1 cellular context compared by ENCODE assay signal in genomic region chr12:120725659-120726509, GRCh38.
A peak's percentile ranks its signal among the peaks of the same experiment; 100 is the strongest.
TF ChIP-seq lines count a peak whose summit lies in the region.

Gene ACADS (plus strand): TSS chr12:120725826. CDS start chr12:120725886, 60 bp downstream.

TF ChIP-seq in GM12878, 131 proteins besides CTCF, POLR2A, EP300 and RAD21 (continued from another document):
- TF ChIP-seq ZNF687 (IDR thresholded peaks at IDR 0.05) (0 out of 2 replicates have a peak, but pooled peaks have one; percentile 67), BHLHE40 (IDR thresholded peaks at IDR 0.05; ENCODE audit: borderline replicate concordance in 1 of 2, low read depth in 2 of 2, low read length in 1 of 2) (peak in 1 of 2 experiments; percentile 45; a peak in 1 of 4 replicates), PBX3 (IDR thresholded peaks at IDR 0.05; ENCODE audit: insufficient replicate concordance, low read depth, low read length) (peak; percentile 40), POLR2AphosphoS2 (IDR thresholded peaks at IDR 0.05; ENCODE audit: low read depth, low read length) (0 out of 2 replicates have a peak, but pooled peaks have one; percentile 35), TAF1 (IDR thresholded peaks at IDR 0.05; ENCODE audit: borderline replicate concordance, low read depth, low read length) (peak; percentile 73; the same call in 1 of the 2 replicates), E4F1 (IDR thresholded peaks at IDR 0.05; ENCODE audit: borderline replicate concordance, partially characterized antibody) (no peak), RUNX3 (IDR thresholded peaks at IDR 0.05; ENCODE audit: low read length) (peak; percentile 47), DPF2 (IDR thresholded peaks at IDR 0.05) (peak; percentile 54; the same call in 1 of the 2 replicates), POLR2AphosphoS5 (IDR thresholded peaks at IDR 0.05; ENCODE audit: low read length) (peak; percentile 59; the same call in 1 of the 2 replicates), PAX5 (IDR thresholded peaks at IDR 0.05; ENCODE audit: borderline replicate concordance, low read depth, low read length) (peak; percentile 27; the same call in 1 of the 2 replicates), GABPA (IDR thresholded peaks at IDR 0.05; ENCODE audit: low read depth) (no peak), NRF1 (conservative IDR thresholded peaks at IDR 0.05; ENCODE audit: low read depth, low read length) (0 out of 2 replicates have a peak, but pooled peaks have one; percentile 20), YY1 (IDR thresholded peaks at IDR 0.05; ENCODE audit: low read depth, low read length) (peak; percentile 87), MLLT1 (IDR thresholded peaks at IDR 0.05) (peak; percentile 34; the same call in 1 of the 2 replicates)
